In the genomic region with DNA sequence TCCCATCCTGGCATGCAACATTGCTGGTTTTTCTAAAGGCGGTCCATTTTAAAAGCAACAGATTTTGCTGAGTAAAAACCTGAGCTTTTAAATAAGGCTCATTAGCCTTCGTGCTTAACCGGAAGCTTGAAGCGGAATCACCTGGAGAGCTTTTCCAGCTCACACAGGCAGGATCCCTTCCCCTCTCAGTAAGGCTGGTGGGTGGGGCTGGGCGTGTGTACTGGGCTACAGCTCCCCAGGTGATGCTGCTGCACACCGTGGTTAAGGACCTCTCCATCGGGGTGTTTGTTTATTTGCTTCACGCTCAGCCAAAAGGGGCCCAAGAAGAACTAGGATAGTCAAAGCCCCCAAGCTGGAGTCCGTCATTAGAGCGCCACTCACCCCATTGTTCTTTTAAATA, we compare ENCODE assay signal across 17 cellular contexts. TPM values are rescaled to one million over a fixed set of nuclear protein-coding genes. Genes with fewer than 3 reads are reported as not detected.
DNase-seq lines count a peak whose midpoint lies in the region; ATAC-seq and TF ChIP-seq lines count a peak whose summit lies in the region.
"Had no signal": no experiment of that assay in that cellular context is flagged by ENCODE, and none has a peak within 500 bp of the region (broad histone marks: within the 10 kb centered on the region; RNA-seq: fewer than 3 reads in every experiment).

No MANE protein-coding gene starts in this region.

- no peaks in the 10 kb centered on the region for H3K9me2 ChIP-seq in DOHH2 (replicated peaks; ENCODE audit: control insufficient read depth, low read length)

- H4K91ac ChIP-seq in IMR-90 (ENCODE audit: insufficient read depth, low read depth, low read length) = no peak overlapping the region

- no peaks in the 10 kb centered on the region for H3K36me3 Mint-ChIP-seq in neural progenitor cell
- H3K36me3 Mint-ChIP-seq: activated CD4-positive, alpha-beta memory T cell treated with anti-CD3 and anti-CD28 coated beads for 36 hours; activated naive CD8-positive, alpha-beta T cell treated with anti-CD3 and anti-CD28 coated beads, Interleukin-2, amount 10 ng/mL, durations not matched to agents 7 days and 5 days; IgD-negative memory B cell had no signal

- H3K9me3 ChIP-seq in DOHH2 (ENCODE audit: control insufficient read depth, insufficient read depth, low read length) (no peaks in the 10 kb centered on the region), IMR-90 (ENCODE audit: control insufficient read depth, insufficient read depth, low read length) (no peaks in the 10 kb centered on the region), neural progenitor cell (ENCODE audit: low read depth) (no peaks in the 10 kb centered on the region)
- H3K9me3 ChIP-seq: esophagus squamous epithelium, ovary had no signal

- H3K4ac ChIP-seq in IMR-90 (ENCODE audit: low read depth, low read length) = no peak overlapping the region

- H3K9ac ChIP-seq in IMR-90 (ENCODE audit: low read depth, low read length) (no peak overlapping the region), neural progenitor cell (no peak overlapping the region)

- H3K4me3 Mint-ChIP-seq in neural progenitor cell = no peak overlapping the region
- H3K4me3 Mint-ChIP-seq: activated CD4-positive, alpha-beta memory T cell treated with anti-CD3 and anti-CD28 coated beads for 36 hours; activated naive CD8-positive, alpha-beta T cell treated with anti-CD3 and anti-CD28 coated beads, Interleukin-2, amount 10 ng/mL, durations not matched to agents 7 days and 5 days; HFFc6; IgD-negative memory B cell had no signal

- H2BK5ac ChIP-seq in IMR-90 (ENCODE audit: low read depth, low read length, poor library complexity, severe bottlenecking) = no peak overlapping the region

- dilution Hi-C loops in IMR-90 (cut with HindIII; ENCODE audit: low sequenced_read_pairs, unreplicated experiment) = no loop called here

- peaks cover 5% of the 10 kb centered on the region for H3K27me3 Mint-ChIP-seq in neural progenitor cell (ENCODE audit: insufficient read depth, low read depth)

- POLR2A ChIA-PET in IMR-90 (lab: Charles Lee; ENCODE audit: unreplicated experiment) = no interaction called here
- POLR2A ChIA-PET in GM10248 (lab: Yijun Ruan, JAX) = no interaction called here

- H3K4me1 ChIP-seq in DOHH2 (ENCODE audit: control insufficient read depth, low read length) (peaks cover 36% of the 10 kb centered on the region), IMR-90 (ENCODE audit: control insufficient read depth, insufficient read depth, low read length) (no peaks in the 10 kb centered on the region; the same call in 1 of the 2 replicates), neural progenitor cell (peaks cover 13% of the 10 kb centered on the region)

- no peak overlapping the region for H3K14ac ChIP-seq in IMR-90 (replicated peaks; ENCODE audit: low read depth, low read length)

- H3F3A ChIP-seq in DOHH2 (ENCODE audit: control insufficient read depth, insufficient read depth) = peaks cover 2% of the 10 kb centered on the region; the same call in 1 of the 2 replicates
- no peaks in the 10 kb centered on the region for H3F3A ChIP-seq in neural progenitor cell (ENCODE audit: low read depth)

- intact Hi-C loops in IMR-90 (cut with micrococcal nuclease) = no loop called here

- no peaks in the 10 kb centered on the region for H4K20me1 ChIP-seq in DOHH2 (ENCODE audit: control insufficient read depth, insufficient read depth, low read depth, low read length)
- no peaks in the 10 kb centered on the region for H4K20me1 ChIP-seq in IMR-90 (ENCODE audit: insufficient read depth, low read length)
- H4K20me1 ChIP-seq in neural progenitor cell (ENCODE audit: low read depth) = no peaks in the 10 kb centered on the region

- H2AFZ ChIP-seq in IMR-90 (replicated peaks; ENCODE audit: low read length, poor library complexity) (peak overlapping the region; percentile 52), neural progenitor cell (replicated peaks) (peak overlapping the region; percentile 97)

- in situ Hi-C loops in IMR-90 (cut with MboI; ENCODE audit: low sequenced_read_pairs) = no loop called here

- TF ChIP-seq RAD21 in IMR-90 (IDR thresholded peaks at IDR 0.05; ENCODE audit: low read length) = no peak

- CTCF ChIA-PET in IMR-90 (lab: Yijun Ruan, JAX) (no interaction called here), GM10248 (lab: Yijun Ruan, JAX) (interaction anchor here (0.9 to 1.5 kb wide), 3 partner anchors 11 to 46 kb away, joined by 3 to 11 read pairs (median 3); no protein-coding TSS in a partner anchor)

- H3K4me2 ChIP-seq in DOHH2 (ENCODE audit: low read length) (peak overlapping the region; percentile 41; the same call in 1 of the 2 replicates), IMR-90 (ENCODE audit: low read depth, low read length) (no peak overlapping the region), neural progenitor cell (peak overlapping the region; percentile 76)

- H2AK5ac ChIP-seq in IMR-90 (ENCODE audit: low read depth, low read length) = no peak overlapping the region

- 0% methylated on average over 1 of the region's 10 CpGs; no CpG with 5 or more reads in 1 of the 2 experiments for WGBS in IMR-90 (ENCODE audit: extremely low coverage in 2 of 2, insufficient read length in 1 of 2), 2 experiments

- H3K4me3 ChIP-seq in DOHH2 (ENCODE audit: low read length) (no peak overlapping the region), IMR-90 (ENCODE audit: insufficient read depth, low read depth, low read length) (no peak overlapping the region), neural progenitor cell (peak overlapping the region; percentile 39)
- H3K4me3 ChIP-seq: esophagus squamous epithelium, ovary had no signal

- H3K36me3 ChIP-seq in DOHH2 (ENCODE audit: control insufficient read depth, low read length) = no peaks in the 10 kb centered on the region
- H3K36me3 ChIP-seq in IMR-90 (ENCODE audit: control insufficient read depth, insufficient read depth, low read length) = no peaks in the 10 kb centered on the region
- H3K36me3 ChIP-seq in neural progenitor cell = no peaks in the 10 kb centered on the region
- H3K36me3 ChIP-seq: esophagus squamous epithelium, ovary had no signal

- H3K27ac ChIP-seq in DOHH2 (ENCODE audit: low read depth, low read length) (no peak overlapping the region), IMR-90 (ENCODE audit: insufficient read depth, low read length) (no peak overlapping the region), neural progenitor cell (no peak overlapping the region)
- H3K27ac ChIP-seq: esophagus squamous epithelium, ovary had no signal

- TF ChIP-seq POLR2A in IMR-90 (IDR thresholded peaks at IDR 0.05; ENCODE audit: low read depth, low read length) = no peak

- no peak overlapping the region for H3K56ac ChIP-seq in IMR-90 (ENCODE audit: extremely low read depth, insufficient read depth, low read length)

- H3K79me1 ChIP-seq in IMR-90 (ENCODE audit: low read depth in 1 of 2, low read length in 2 of 2) = no peaks in the 10 kb centered on the region

- peaks cover 15% of the 10 kb centered on the region for H3K4me1 Mint-ChIP-seq in neural progenitor cell

- BruUV-seq in IMR-90 (replicated peaks; lab: Mats Ljungman, UMichigan) = no TSS peak

- no peak overlapping the region for H4K5ac ChIP-seq in IMR-90 (ENCODE audit: low read depth, low read length)

- no peak overlapping the region for H2BK120ac ChIP-seq in IMR-90 (ENCODE audit: low read depth, low read length)

- H3K27me3 ChIP-seq in DOHH2 (ENCODE audit: control insufficient read depth, low read length) (peaks cover 4% of the 10 kb centered on the region; the same call in 1 of the 2 replicates), IMR-90 (ENCODE audit: control insufficient read depth, insufficient read depth, low read length) (peaks cover 26% of the 10 kb centered on the region), neural progenitor cell (peaks cover 60% of the 10 kb centered on the region)
- H3K27me3 ChIP-seq: ovary had no signal

- H4K8ac ChIP-seq in IMR-90 (ENCODE audit: low read depth in 2 of 2, low read length in 2 of 2) = no peak overlapping the region

- H2BK15ac ChIP-seq in IMR-90 (ENCODE audit: low read depth, low read length) = no peak overlapping the region

- H2BK20ac ChIP-seq in IMR-90 (ENCODE audit: low read depth, low read length) = no peak overlapping the region

- H2AK9ac ChIP-seq in IMR-90 (replicated peaks; ENCODE audit: low read depth, low read length, poor library complexity) = no peak overlapping the region

- DNase-seq in IMR-90 (no peak), dermis blood vessel endothelial cell (peak; percentile 28), neural progenitor cell (ENCODE audit: low spot score) (peak; percentile 16), NCI-H446 (lab: John Stamatoyannopoulos, UW) (no peak), GM10248 (ENCODE audit: extremely low spot score) (no peak), Ammon's horn (ENCODE audit: low spot score) (no peak)
- DNase-seq: activated CD4-positive, alpha-beta memory T cell treated with anti-CD3 and anti-CD28 coated beads for 36 hours; activated naive CD8-positive, alpha-beta T cell treated with anti-CD3 and anti-CD28 coated beads, Interleukin-2, amount 10 ng/mL, durations not matched to agents 7 days and 5 days; activated T-cell treated with anti-CD3 and anti-CD28 coated beads, Interleukin-2, amount 50 U/mL, for 48 hours; esophagus squamous epithelium; HFFc6; left cardiac atrium; NCI-H1092; ovary; stimulated activated CD4-positive, alpha-beta T cell treated with anti-CD3 and anti-CD28 coated beads, Interleukin-4, amount 100 ng/mL, for 24 hours had no signal

- no peak overlapping the region for H3K23ac ChIP-seq in IMR-90 (ENCODE audit: low read depth, low read length)

- no peaks in the 10 kb centered on the region for H3K9me3 Mint-ChIP-seq in neural progenitor cell
- H3K9me3 Mint-ChIP-seq: activated CD4-positive, alpha-beta memory T cell treated with anti-CD3 and anti-CD28 coated beads for 36 hours; activated naive CD8-positive, alpha-beta T cell treated with anti-CD3 and anti-CD28 coated beads, Interleukin-2, amount 10 ng/mL, durations not matched to agents 7 days and 5 days; HFFc6 had no signal

- no peak for ATAC-seq in IMR-90 (ENCODE audit: low read depth)
- ATAC-seq: left cardiac atrium had no signal

- no peak overlapping the region for H3K27ac Mint-ChIP-seq in neural progenitor cell
- H3K27ac Mint-ChIP-seq: activated CD4-positive, alpha-beta memory T cell treated with anti-CD3 and anti-CD28 coated beads for 36 hours; activated naive CD8-positive, alpha-beta T cell treated with anti-CD3 and anti-CD28 coated beads, Interleukin-2, amount 10 ng/mL, durations not matched to agents 7 days and 5 days; HFFc6; IgD-negative memory B cell had no signal

- H3K9me1 ChIP-seq in IMR-90 (ENCODE audit: insufficient read depth, low read length) = no peaks in the 10 kb centered on the region

- no peak overlapping the region for H3K18ac ChIP-seq in IMR-90 (ENCODE audit: low read depth, low read length)

- H3K79me2 ChIP-seq in DOHH2 (ENCODE audit: control insufficient read depth, low read length) (no peaks in the 10 kb centered on the region), neural progenitor cell (ENCODE audit: low read depth) (no peaks in the 10 kb centered on the region)

- TF ChIP-seq CTCF in DOHH2 (IDR thresholded peaks at IDR 0.05; ENCODE audit: low read depth, low read length, poor library complexity, severe bottlenecking) (no peak), IMR-90 (conservative IDR thresholded peaks at IDR 0.05; ENCODE audit: low read depth, low read length) (no peak), neural progenitor cell (IDR thresholded peaks at IDR 0.05) (no peak), GM10248 (IDR thresholded peaks at IDR 0.05; ENCODE audit: control extremely low read depth, extremely low read depth, low read depth, missing control alignments) (no peak)

RNA-seq across cellular contexts. Expression of a gene that starts 17.2 kb away (rescaled TPM):
- 3.6 and 6.7 TPM in 2 replicates for total RNA-seq in IMR-90 (2012; rRNA removed)
- polyA plus RNA-seq in IMR-90 (2012; rRNA removed) = 12.9 and 16.2 TPM in 2 replicates
- 7.5 and 19.5 TPM in 2 replicates for polyA plus RNA-seq in IMR-90 (2012; cell fraction: cytosol; rRNA removed)
- polyA plus RNA-seq in IMR-90 (2012; cell fraction: nucleus; rRNA removed; ENCODE audit: low replicate concordance) = 25.1 and 51.6 TPM in 2 replicates
- total RNA-seq in dermis blood vessel endothelial cell = 9.7 and 11.6 TPM in 2 replicates
- total RNA-seq in neural progenitor cell (ENCODE audit: low replicate concordance) = 29.5 and 41.3 TPM in 2 replicates
- polyA plus RNA-seq: IgD-negative memory B cell had no signal

Comparison
In these comparisons a context has a peak if more than half of its experiments do, and no peak if none do; other contexts are left out.
1. DNase-seq: peak in dermis blood vessel endothelial cell (single experiment) and neural progenitor cell (single experiment); none in IMR-90 (single experiment), NCI-H446 (0 of 2), GM10248 (single experiment) and Ammon's horn (single experiment).